Comparison of ENCODE assay signal across 8 cellular contexts in genomic region chr22:30245181-30245984, GRCh38. TPM values are rescaled to one million over a fixed set of nuclear protein-coding genes. Genes with fewer than 3 reads are reported as not detected.
DNase-seq lines count a peak whose midpoint lies in the region; FAIRE-seq and TF ChIP-seq lines count a peak whose summit lies in the region.

No MANE protein-coding gene starts in this region.

- H3K27ac ChIP-seq in VCaP (peak overlapping the region; percentile 50; the same call in 1 of the 2 replicates), left ventricle myocardium inferior (replicated peaks) (no peak overlapping the region)

- intact Hi-C loops in left ventricle myocardium inferior (cut with micrococcal nuclease): no loop called here

- peak overlapping the region; percentile 48; the same call in 1 of the 2 replicates for H3K4me3 ChIP-seq in GM12864 (ENCODE audit: low read depth, low read length)
- H3K4me3 ChIP-seq in left ventricle myocardium inferior: peak overlapping the region; percentile 62
- H3K4me3 ChIP-seq in skeletal muscle cell (ENCODE audit: low read depth, low read length): peak overlapping the region; percentile 67

- DNase-seq in GM12864 (ENCODE audit: low read depth): no peak
- no peak for DNase-seq in left ventricle myocardium inferior
- DNase-seq in skeletal muscle cell (ENCODE audit: low read depth): no peak
- no peak for DNase-seq in DMS79 (lab: John Stamatoyannopoulos, UW)
- DNase-seq in SHP77 (lab: John Stamatoyannopoulos, UW): no peak
- DNase-seq in NCI-H2029 treated with DMSO at 0.1 percent for 48 hours (lab: John Stamatoyannopoulos, UW): no peak
- no peak for DNase-seq in RCC 7860 (ENCODE audit: low spot score)

- no peaks in the 10 kb centered on the region for H3K36me3 ChIP-seq in left ventricle myocardium inferior

- FAIRE-seq in RCC 7860 (lab: Jason Lieb, UNC): no peak

- no peaks in the 10 kb centered on the region for H3K9me3 ChIP-seq in left ventricle myocardium inferior (replicated peaks)

- H3K4me1 ChIP-seq in left ventricle myocardium inferior: peaks cover 27% of the 10 kb centered on the region

- H3K27me3 ChIP-seq in left ventricle myocardium inferior (ENCODE audit: low read depth): peaks cover 98% of the 10 kb centered on the region

- TF ChIP-seq CTCF in GM12864 (IDR thresholded peaks at IDR 0.05; ENCODE audit: low read depth, low read length, missing control alignments): no peak
- TF ChIP-seq CTCF in VCaP (conservative IDR thresholded peaks at IDR 0.05): no peak
- TF ChIP-seq CTCF in left ventricle myocardium inferior (IDR thresholded peaks at IDR 0.05; ENCODE audit: borderline replicate concordance): no peak

RNA-seq across cellular contexts. Expression of gene LIF, which starts 1.2 kb away (rescaled TPM):
- 0.16 TPM for total RNA-seq in left ventricle myocardium inferior

RNA-seq across cellular contexts. Expression of gene OSM, which starts 21.3 kb away (rescaled TPM):
- not detected for total RNA-seq in left ventricle myocardium inferior

RNA-seq across cellular contexts. Expression of gene CASTOR1, which starts 43.9 kb away (rescaled TPM):
- 6.5 TPM for total RNA-seq in left ventricle myocardium inferior
